21 cellular contexts compared by ENCODE assay signal in the genomic region with DNA sequence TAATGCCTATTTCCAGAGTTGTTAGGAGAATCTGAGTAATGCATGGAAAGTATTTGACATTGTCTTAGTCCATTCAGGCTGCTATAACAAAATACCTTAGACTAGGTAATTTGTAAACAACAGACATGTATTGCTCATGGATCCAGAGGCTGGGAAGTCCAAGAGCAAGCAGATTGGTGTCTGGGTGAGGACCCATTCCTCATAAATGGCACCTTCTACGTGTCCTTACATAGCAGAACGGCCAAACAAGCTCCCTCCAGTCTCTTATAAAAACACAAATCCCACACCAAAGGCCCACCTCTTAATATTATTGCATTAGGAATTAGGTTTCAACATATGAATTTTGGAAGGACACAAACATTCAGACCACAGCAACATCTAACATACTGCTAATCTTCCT.
"Had no signal": no experiment of that assay in that cellular context is flagged by ENCODE, and none has a peak within 500 bp of the region (broad histone marks: within the 10 kb centered on the region; RNA-seq: fewer than 3 reads in every experiment).

No MANE protein-coding gene starts in this region.

- DNase-seq: Kasumi-1, MM.1S, NCI-H1092 treated with DMSO at 0.1 percent for 48 hours, NCI-H1436, NCI-H187, NCI-H2029, NCI-H2081 treated with DMSO at 0.1 percent for 48 hours, NCI-H2171, NCI-H226, NCI-H446, NCI-H510A, NCI-H524 treated with DMSO at 0.1 percent for 48 hours, NCI-H69, NCI-H774, SHP77, SK-N-SH had no signal

- H3K27me3 Mint-ChIP-seq: IgD-negative memory B cell had no signal

- H3K4me3 ChIP-seq: K562 had no signal

- H3K9me3 ChIP-seq: SK-N-SH had no signal

- ATAC-seq: K562, Panc1 had no signal

- H3K27ac Mint-ChIP-seq: IgD-negative memory B cell had no signal

- H3K27ac ChIP-seq: KMS-11, RWPE1 had no signal
